In the genomic region with DNA sequence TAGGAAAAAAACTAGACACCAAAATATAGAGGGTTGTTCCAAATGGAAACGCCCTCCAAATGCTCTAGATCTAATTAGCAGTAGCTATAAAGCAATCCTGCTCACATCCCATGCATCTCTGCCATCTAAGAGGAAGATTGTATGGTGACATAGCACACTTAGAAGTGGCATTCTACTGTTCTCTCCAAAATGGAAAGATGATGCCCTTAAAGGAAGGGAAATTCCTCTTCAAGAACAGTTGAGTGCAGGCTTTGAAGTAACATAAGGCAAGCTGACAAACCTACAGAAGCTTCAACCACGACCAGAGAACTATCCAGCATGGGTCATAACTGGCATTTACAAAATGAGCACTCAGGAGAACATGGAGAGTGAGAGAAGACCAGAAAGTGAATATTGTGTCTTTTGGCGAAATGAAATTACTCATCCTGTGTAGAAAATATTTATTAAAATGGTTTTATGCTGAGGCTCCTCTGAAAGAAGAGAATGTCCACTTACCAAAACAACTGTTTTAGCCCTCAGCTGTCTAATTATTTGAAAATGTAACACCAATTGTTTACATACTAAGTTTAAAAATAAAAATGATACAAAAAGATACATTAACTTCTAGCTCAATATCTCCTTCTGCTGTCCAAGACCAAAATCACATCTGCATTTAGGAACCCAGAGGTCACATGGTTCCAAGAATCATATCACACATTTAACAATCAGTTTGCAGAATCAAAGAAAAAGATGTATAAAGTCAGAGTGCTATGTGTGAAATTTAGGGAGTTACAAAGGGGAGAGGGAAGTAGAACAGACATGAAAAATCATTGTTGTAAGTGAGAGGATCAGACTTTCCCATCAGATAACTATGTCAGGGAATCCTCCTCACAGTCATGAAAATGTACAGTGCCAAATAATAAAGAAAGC, we compare ENCODE assay signal across 11 cellular contexts.
DNase-seq lines count a peak whose midpoint lies in the region; ATAC-seq, FAIRE-seq and TF ChIP-seq lines count a peak whose summit lies in the region.
"Had no signal": no experiment of that assay in that cellular context is flagged by ENCODE, and none has a peak within 500 bp of the region (broad histone marks: within the 10 kb centered on the region; RNA-seq: fewer than 3 reads in every experiment).

No MANE protein-coding gene starts in this region.

- peak overlapping the region; percentile 64 for H2AFZ ChIP-seq in GM23248

- FAIRE-seq in frontal cortex (lab: Jason Lieb, UNC): peak; percentile 66
- FAIRE-seq: endothelial cell of umbilical vein, G401.6 had no signal

- no peaks in the 10 kb centered on the region for H3K79me2 ChIP-seq in GM23248 (ENCODE audit: insufficient read depth)

- DNase-seq in GM23248 (peak; percentile 69), frontal cortex (ENCODE audit: low spot score in 2 of 2) (no peak)
- DNase-seq in stimulated activated naive CD4-positive, alpha-beta T cell (lab: John Stamatoyannopoulos, UW): no peak
- DNase-seq: stimulated activated naive CD8-positive, alpha-beta T cell treated with anti-CD3 and anti-CD28 coated beads, Interleukin-15, Interleukin-2, amounts not matched to agents 100 U/mL and 50 U/mL, for 24 hours had no signal

- no peaks in the 10 kb centered on the region for H4K20me1 ChIP-seq in GM23248 (ENCODE audit: insufficient read depth)

- H3F3A ChIP-seq in GM23248 (ENCODE audit: insufficient read depth): peaks cover 60% of the 10 kb centered on the region

- in situ Hi-C loops in GM23248 (cut with MboI): no loop called here

- peak overlapping the region; percentile 74 for H3K9ac ChIP-seq in GM23248
- H3K9ac ChIP-seq in skeletal muscle satellite cell (ENCODE audit: low read depth, low read length): peak overlapping the region; percentile 73

- H3K4me2 ChIP-seq in GM23248 (ENCODE audit: unreplicated experiment): peak overlapping the region; percentile 79
- H3K4me2 ChIP-seq in skeletal muscle satellite cell (ENCODE audit: low read length): peak overlapping the region; percentile 68

- peak; percentile 36; the same call in 1 of the 3 replicates for ATAC-seq in SK-N-SH treated with all-trans-retinoic acid at 6 μM for 48 hours
- no peak for ATAC-seq in esophagus mucosa
- ATAC-seq in HG03139 (IDR thresholded peaks at IDR 0.05; ENCODE audit: unreplicated experiment): no peak
- ATAC-seq in HG03135 (IDR thresholded peaks at IDR 0.05; ENCODE audit: unreplicated experiment): no peak
- ATAC-seq: stimulated activated naive CD8-positive, alpha-beta T cell treated with anti-CD3 and anti-CD28 coated beads, Interleukin-15, Interleukin-2, amounts not matched to agents 100 U/mL and 50 U/mL, for 24 hours had no signal

- 26 to 35% methylated on average over 3 of the region's 3 CpGs for WGBS in GM23248 (ENCODE audit: low coverage in 1 of 2, low lambda C conversion rate in 2 of 2, missing lambda C conversion rate in 2 of 2), 2 experiments

- no peaks in the 10 kb centered on the region for H3K27me3 ChIP-seq in GM23248 (replicated peaks; ENCODE audit: insufficient read depth)
- no peaks in the 10 kb centered on the region for H3K27me3 ChIP-seq in skeletal muscle satellite cell (ENCODE audit: control insufficient read depth, insufficient read depth, low read length)

- no peaks in the 10 kb centered on the region for H3K9me3 ChIP-seq in GM23248 (ENCODE audit: low read depth)
- H3K9me3 ChIP-seq in skeletal muscle satellite cell (replicated peaks; ENCODE audit: low read length): no peaks in the 10 kb centered on the region

- H3K36me3 ChIP-seq in GM23248 (ENCODE audit: low read depth): no peaks in the 10 kb centered on the region
- no peaks in the 10 kb centered on the region for H3K36me3 ChIP-seq in skeletal muscle satellite cell (ENCODE audit: insufficient read depth, low read length)

- peaks cover 70% of the 10 kb centered on the region for H3K4me1 ChIP-seq in GM23248 (ENCODE audit: insufficient read depth)
- peaks cover 29% of the 10 kb centered on the region for H3K4me1 ChIP-seq in skeletal muscle satellite cell (ENCODE audit: control insufficient read depth, insufficient read depth, low read length)

- peaks cover 4% of the 10 kb centered on the region; the same call in 1 of the 2 replicates for H3K9me2 ChIP-seq in GM23248 (ENCODE audit: insufficient read depth)

- H3K27ac ChIP-seq in GM23248: peak overlapping the region; percentile 92

- H3K4me3 ChIP-seq in GM23248 (peak overlapping the region; percentile 48), skeletal muscle satellite cell (ENCODE audit: low read length) (peak overlapping the region; percentile 40)

TF ChIP-seq in SK-N-SH treated with all-trans-retinoic acid at 6 μM for 48 hours, 23 proteins besides CTCF, POLR2A, EP300 and RAD21 (continues in another document):
- no peak for TF ChIP-seq SNAI2 (CRISPR knock-in tag; IDR thresholded peaks at IDR 0.05)
- TF ChIP-seq PPARA (CRISPR knock-in tag; IDR thresholded peaks at IDR 0.05; ENCODE audit: borderline replicate concordance): no peak
- TF ChIP-seq, protein P1, sequence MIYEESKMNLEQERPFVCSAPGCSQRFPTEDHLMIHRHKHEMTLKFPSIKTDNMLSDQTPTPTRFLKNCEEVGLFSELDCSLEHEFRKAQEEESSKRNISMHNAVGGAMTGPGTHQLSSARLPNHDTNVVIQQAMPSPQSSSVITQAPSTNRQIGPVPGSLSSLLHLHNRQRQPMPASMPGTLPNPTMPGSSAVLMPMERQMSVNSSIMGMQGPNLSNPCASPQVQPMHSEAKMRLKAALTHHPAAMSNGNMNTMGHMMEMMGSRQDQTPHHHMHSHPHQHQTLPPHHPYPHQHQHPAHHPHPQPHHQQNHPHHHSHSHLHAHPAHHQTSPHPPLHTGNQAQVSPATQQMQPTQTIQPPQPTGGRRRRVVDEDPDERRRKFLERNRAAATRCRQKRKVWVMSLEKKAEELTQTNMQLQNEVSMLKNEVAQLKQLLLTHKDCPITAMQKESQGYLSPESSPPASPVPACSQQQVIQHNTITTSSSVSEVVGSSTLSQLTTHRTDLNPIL (CRISPR knock-in tag; IDR thresholded peaks at IDR 0.05; ENCODE audit: low read depth): no peak
- no peak for TF ChIP-seq ZNF70 (CRISPR knock-in tag; IDR thresholded peaks at IDR 0.05)
- TF ChIP-seq, protein P2, sequence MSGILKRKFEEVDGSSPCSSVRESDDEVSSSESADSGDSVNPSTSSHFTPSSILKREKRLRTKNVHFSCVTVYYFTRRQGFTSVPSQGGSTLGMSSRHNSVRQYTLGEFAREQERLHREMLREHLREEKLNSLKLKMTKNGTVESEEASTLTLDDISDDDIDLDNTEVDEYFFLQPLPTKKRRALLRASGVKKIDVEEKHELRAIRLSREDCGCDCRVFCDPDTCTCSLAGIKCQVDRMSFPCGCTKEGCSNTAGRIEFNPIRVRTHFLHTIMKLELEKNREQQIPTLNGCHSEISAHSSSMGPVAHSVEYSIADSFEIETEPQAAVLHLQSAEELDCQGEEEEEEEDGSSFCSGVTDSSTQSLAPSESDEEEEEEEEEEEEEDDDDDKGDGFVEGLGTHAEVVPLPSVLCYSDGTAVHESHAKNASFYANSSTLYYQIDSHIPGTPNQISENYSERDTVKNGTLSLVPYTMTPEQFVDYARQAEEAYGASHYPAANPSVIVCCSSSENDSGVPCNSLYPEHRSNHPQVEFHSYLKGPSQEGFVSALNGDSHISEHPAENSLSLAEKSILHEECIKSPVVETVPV (CRISPR knock-in tag; IDR thresholded peaks at IDR 0.05): no peak
- no peak for TF ChIP-seq POU6F1 (CRISPR knock-in tag; IDR thresholded peaks at IDR 0.05; ENCODE audit: borderline replicate concordance, low read depth)
- TF ChIP-seq ISL1 (CRISPR knock-in tag; IDR thresholded peaks at IDR 0.05): no peak
- TF ChIP-seq RARB (CRISPR knock-in tag; IDR thresholded peaks at IDR 0.05): no peak
- TF ChIP-seq ZFP30 (CRISPR knock-in tag; IDR thresholded peaks at IDR 0.05): no peak
- no peak for TF ChIP-seq ARNTL (CRISPR knock-in tag; IDR thresholded peaks at IDR 0.05; ENCODE audit: borderline replicate concordance, low read depth)
- TF ChIP-seq GLIS3 (CRISPR knock-in tag; IDR thresholded peaks at IDR 0.05): no peak
- TF ChIP-seq TCF4 (CRISPR knock-in tag; IDR thresholded peaks at IDR 0.05; ENCODE audit: borderline replicate concordance): no peak
- TF ChIP-seq ZNF565 (CRISPR knock-in tag; conservative IDR thresholded peaks at IDR 0.05; ENCODE audit: low read depth): no peak
- no peak for TF ChIP-seq TOX (CRISPR knock-in tag; IDR thresholded peaks at IDR 0.05; ENCODE audit: borderline replicate concordance)
